ENCODE assay signal across 1 cellular context in the genomic region with DNA sequence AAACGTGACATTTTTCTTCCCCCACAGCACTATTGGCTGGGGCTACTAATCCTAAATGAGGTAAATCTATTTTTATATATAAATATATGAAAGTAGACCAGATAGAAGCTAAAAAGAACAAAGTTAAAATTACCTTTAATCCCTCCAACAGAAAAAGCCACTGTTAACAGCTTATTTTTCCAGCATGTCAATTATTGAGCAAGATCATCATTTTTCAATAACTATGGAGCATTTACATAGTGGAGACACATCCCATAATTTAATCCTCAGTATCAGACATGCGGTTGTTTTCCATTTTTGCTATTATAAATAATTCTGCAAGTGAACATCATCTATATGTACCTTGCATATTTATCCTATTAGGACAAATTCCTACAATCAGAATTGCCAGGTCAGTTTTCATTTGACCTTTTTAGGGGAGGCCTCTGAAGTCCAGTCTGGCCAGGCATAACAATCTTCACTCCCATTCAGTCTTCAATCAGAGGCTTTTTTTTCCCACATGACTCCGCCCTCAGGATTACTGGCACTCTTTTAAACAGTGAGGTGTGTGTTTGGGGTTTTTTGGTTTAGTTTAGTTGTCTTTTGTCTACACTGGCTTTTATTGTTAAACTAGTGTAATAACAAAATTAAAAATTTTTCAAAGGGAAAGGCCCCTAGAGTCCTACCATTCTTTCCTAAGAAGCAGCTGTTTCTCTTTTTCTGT.
TF ChIP-seq lines count a peak whose summit lies in the region.

No MANE protein-coding gene starts in this region.

TF ChIP-seq in K562, 482 proteins besides CTCF, POLR2A, EP300 and RAD21:
- TF ChIP-seq ARNT (IDR thresholded peaks at IDR 0.05) (no peak), ZNF316 (IDR thresholded peaks at IDR 0.05) (0 out of 2 replicates have a peak, but pooled peaks have one; percentile 9)
